Comparison of ENCODE assay signal across 29 cellular contexts in genomic region chr6:157777344-157777743, GRCh38.
"Had no signal": no experiment of that assay in that cellular context is flagged by ENCODE, and none has a peak within 500 bp of the region (broad histone marks: within the 10 kb centered on the region; RNA-seq: fewer than 3 reads in every experiment).

No MANE protein-coding gene starts in this region.

- FAIRE-seq: colon, endometrium, endothelial cell of umbilical vein, frontal cortex had no signal

- H3K9me3 Mint-ChIP-seq: dendritic cell treated with granulocyte-macrophage colony-stimulating factor and Interleukin-4, amounts not matched to agents 40 ng/mL and 50 ng/mL, for 4 days; effector memory CD8-positive, alpha-beta T cell had no signal

- H3K4me1 ChIP-seq: colonic mucosa, esophagus muscularis mucosa, esophagus squamous epithelium, foreskin keratinocyte, gastrocnemius medialis, gastroesophageal sphincter, heart left ventricle had no signal

- H3K27ac Mint-ChIP-seq: dendritic cell treated with granulocyte-macrophage colony-stimulating factor and Interleukin-4, amounts not matched to agents 40 ng/mL and 50 ng/mL, for 4 days; effector memory CD8-positive, alpha-beta T cell; endodermal cell had no signal

- H3K4me3 ChIP-seq: colonic mucosa, coronary artery, dorsolateral prefrontal cortex, esophagus muscularis mucosa, esophagus squamous epithelium, gastrocnemius medialis, gastroesophageal sphincter, heart left ventricle, heart right ventricle had no signal

- H3K27ac ChIP-seq: colonic mucosa, coronary artery, dorsolateral prefrontal cortex, epithelial cell of prostate, esophagus muscularis mucosa, esophagus squamous epithelium, foreskin keratinocyte, gastrocnemius medialis, gastroesophageal sphincter, heart left ventricle, heart right ventricle had no signal

- DNase-seq: colonic mucosa; cortex of kidney; dermis blood vessel endothelial cell; dorsolateral prefrontal cortex; effector CD4-positive, alpha-beta T cell; effector CD8-positive, alpha-beta T cell; effector memory CD4-positive, alpha-beta T cell; effector memory CD8-positive, alpha-beta T cell; endodermal cell; erythroblast; esophagus squamous epithelium; foreskin fibroblast; foreskin keratinocyte; foreskin melanocyte; gastrocnemius medialis; glutamatergic neuron; head of caudate nucleus; heart left ventricle; heart right ventricle had no signal

- H3K36me3 ChIP-seq: colonic mucosa, esophagus muscularis mucosa, esophagus squamous epithelium, gastrocnemius medialis, gastroesophageal sphincter, heart left ventricle, heart right ventricle had no signal

- H3K4me3 Mint-ChIP-seq: dendritic cell treated with granulocyte-macrophage colony-stimulating factor and Interleukin-4, amounts not matched to agents 40 ng/mL and 50 ng/mL, for 4 days; effector memory CD8-positive, alpha-beta T cell; endodermal cell had no signal

- H3K27me3 ChIP-seq: colonic mucosa, dorsolateral prefrontal cortex, foreskin keratinocyte had no signal

- H3K9me3 ChIP-seq: colonic mucosa, esophagus squamous epithelium, gastrocnemius medialis had no signal

- ATAC-seq: effector memory CD8-positive, alpha-beta T cell; esophagus mucosa; foreskin keratinocyte; gastrocnemius medialis; gastroesophageal sphincter; heart left ventricle; heart right ventricle had no signal
